29 cellular contexts compared by ENCODE assay signal in the genomic region with DNA sequence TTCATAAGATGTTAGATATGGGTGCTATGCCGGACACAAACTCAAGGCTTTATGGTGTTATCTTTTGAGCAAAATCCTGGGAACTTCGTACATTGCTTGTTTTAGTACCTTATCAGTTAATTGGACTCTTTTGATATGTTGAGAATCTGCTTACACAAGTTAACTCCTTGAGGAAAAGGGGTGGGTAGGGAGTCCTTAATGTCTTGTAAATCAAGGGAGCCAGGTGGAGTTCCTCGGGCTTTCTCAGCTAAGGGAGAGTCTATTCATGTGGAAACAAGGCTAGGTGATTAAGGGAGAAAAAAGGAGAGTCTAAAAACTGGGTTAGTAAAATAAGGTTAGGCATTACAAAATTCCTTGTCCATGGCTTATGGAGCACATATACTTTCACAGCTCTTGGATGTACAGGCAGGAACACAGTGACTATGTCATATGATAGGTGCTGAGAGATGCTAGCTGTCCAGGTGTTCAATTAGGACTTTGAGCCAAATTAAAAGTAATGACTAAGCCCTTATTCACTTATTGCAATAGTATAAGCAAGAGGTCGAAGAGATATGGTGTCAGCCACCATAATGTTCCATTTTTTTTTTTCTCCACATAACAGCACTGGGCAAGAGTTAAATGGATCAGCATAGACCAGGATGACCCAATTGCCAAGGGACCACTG. TPM values are rescaled to one million over a fixed set of nuclear protein-coding genes. Genes with fewer than 3 reads are reported as not detected.
A peak's percentile ranks its signal among the peaks of the same experiment; 100 is the strongest.
DNase-seq lines count a peak whose midpoint lies in the region; ATAC-seq, FAIRE-seq and TF ChIP-seq lines count a peak whose summit lies in the region.
"Had no signal": no experiment of that assay in that cellular context is flagged by ENCODE, and none has a peak within 500 bp of the region (broad histone marks: within the 10 kb centered on the region; RNA-seq: fewer than 3 reads in every experiment).

No MANE protein-coding gene starts in this region.

- no peak for TF ChIP-seq CTCF in bronchial epithelial cell (IDR thresholded peaks at IDR 0.05; ENCODE audit: insufficient read depth, low read length, severe bottlenecking)
- no peak for TF ChIP-seq CTCF in PC-3 (conservative IDR thresholded peaks at IDR 0.05; ENCODE audit: low read depth, low read length)

- DNase-seq in HT-29 (ENCODE audit: low spot score) (peak; percentile 19), bronchial epithelial cell (ENCODE audit: low read depth) (peak; percentile 80), iPS-NIHi11 (ENCODE audit: low spot score) (peak; percentile 14), PC-3 (no peak), RPMI8226 (no peak), ureter (ENCODE audit: low spot score) (no peak)
- DNase-seq: activated CD4-positive, alpha-beta T cell treated with anti-CD3 and anti-CD28 coated beads for 48 hours; activated gamma-delta T cell treated with Interleukin-2 at 50 U/mL for 16 hours; activated naive CD8-positive, alpha-beta T cell treated with anti-CD3 and anti-CD28 coated beads, Interleukin-2, amount 50 U/mL, for 24 hours; activated T-cell treated with anti-CD3 and anti-CD28 coated beads, Interleukin-2, amount 50 U/mL, for 4 hours; AML-193; CD8-positive, alpha-beta T cell; DMS153; dorsolateral prefrontal cortex; GOT3; NCI-H2029; NCI-H226; stimulated activated naive CD8-positive, alpha-beta T cell treated with anti-CD3 and anti-CD28 coated beads, Interleukin-15, amount 100 ng/mL, for 72 hours had no signal

- CTCF ChIA-PET in PC-3 (lab: Charles Lee): no interaction called here

- intact Hi-C loops in PC-3 (cut with micrococcal nuclease): no loop called here

- H3K4me3 ChIP-seq in BLaER1 (no peak overlapping the region), bronchial epithelial cell (ENCODE audit: low read depth, low read length) (no peak overlapping the region), PC-3 (ENCODE audit: low read length) (no peak overlapping the region)
- H3K4me3 ChIP-seq: dorsolateral prefrontal cortex had no signal

- peaks cover 28% of the 10 kb centered on the region for H3K9me3 ChIP-seq in BLaER1
- no peaks in the 10 kb centered on the region for H3K9me3 ChIP-seq in PC-3 (ENCODE audit: low read length)
- H3K9me3 ChIP-seq: neutrophil had no signal

- H3K4me2 ChIP-seq in BLaER1 (peak overlapping the region; percentile 74), PC-3 (ENCODE audit: low read length) (no peak overlapping the region)

- POLR2A ChIA-PET in PC-3 (lab: Charles Lee; ENCODE audit: unreplicated experiment): no interaction called here

- ATAC-seq in PC-3 (no peak), HG02642 (IDR thresholded peaks at IDR 0.05; ENCODE audit: poor library complexity, unreplicated experiment) (no peak)
- ATAC-seq: activated naive CD8-positive, alpha-beta T cell treated with anti-CD3 and anti-CD28 coated beads, Interleukin-2, amount 50 U/mL, for 24 hours; activated T-cell treated with anti-CD3 and anti-CD28 coated beads, Interleukin-2, amount 50 U/mL, for 4 hours; CD8-positive, alpha-beta T cell; Right ventricle myocardium inferior; stimulated activated naive CD8-positive, alpha-beta T cell treated with anti-CD3 and anti-CD28 coated beads, Interleukin-15, amount 100 ng/mL, for 72 hours had no signal

- no peak overlapping the region for H3K9ac ChIP-seq in BLaER1
- no peak overlapping the region for H3K9ac ChIP-seq in PC-3 (ENCODE audit: low read length)

- H3K9me2 ChIP-seq in PC-3 (replicated peaks; ENCODE audit: low read length): no peaks in the 10 kb centered on the region

- FAIRE-seq in bronchial epithelial cell (lab: Jason Lieb, UNC): no peak
- FAIRE-seq: A204.1, G401.6 had no signal

- H3K27ac ChIP-seq in BLaER1 (peak overlapping the region; percentile 58), PC-3 (ENCODE audit: low read length) (no peak overlapping the region)
- H3K27ac ChIP-seq: dorsolateral prefrontal cortex, neutrophil had no signal

- no peak overlapping the region for H2AFZ ChIP-seq in PC-3 (ENCODE audit: low read length)

- no peaks in the 10 kb centered on the region for H3K79me2 ChIP-seq in PC-3 (ENCODE audit: low read length)

- H4K20me1 ChIP-seq in BLaER1 (no peaks in the 10 kb centered on the region), PC-3 (ENCODE audit: low read length) (no peaks in the 10 kb centered on the region)

- BruUV-seq in PC-3 (replicated peaks; lab: Mats Ljungman, UMichigan): no TSS peak

- H3K4me1 ChIP-seq in BLaER1 (peaks cover 41% of the 10 kb centered on the region), PC-3 (ENCODE audit: insufficient read depth, low read length) (no peaks in the 10 kb centered on the region)

- H3K27me3 ChIP-seq in BLaER1: no peaks in the 10 kb centered on the region
- no peaks in the 10 kb centered on the region for H3K27me3 ChIP-seq in bronchial epithelial cell (ENCODE audit: control insufficient read depth, insufficient read depth, low read length)
- H3K27me3 ChIP-seq in PC-3 (ENCODE audit: low read length): 0 out of 2 replicates have a peak, but pooled peaks cover 13% of the 10 kb centered on the region
- H3K27me3 ChIP-seq: dorsolateral prefrontal cortex, neutrophil had no signal

- H3F3A ChIP-seq in PC-3 (ENCODE audit: low read length, unreplicated experiment): no peaks in the 10 kb centered on the region

- H3K36me3 ChIP-seq in BLaER1 (no peaks in the 10 kb centered on the region), bronchial epithelial cell (ENCODE audit: control insufficient read depth, insufficient read depth, low read length) (no peaks in the 10 kb centered on the region), PC-3 (ENCODE audit: low read depth, low read length) (no peaks in the 10 kb centered on the region)
- H3K36me3 ChIP-seq: neutrophil had no signal

RNA-seq across cellular contexts. Expression of a gene that starts 59.5 kb away (rescaled TPM):
- total RNA-seq in HT-29 (2014; rRNA removed; shearing (Covaris generic)): not detected in 2 replicates
- total RNA-seq in bronchial epithelial cell (not detected in 2 replicates), PC-3 (2014; rRNA removed) (not detected in 2 replicates), ureter (not detected)
- total RNA-seq: activated T-cell treated with anti-CD3 and anti-CD28 coated beads, Interleukin-2, amount 50 U/mL, for 4 hours; CD8-positive, alpha-beta T cell; cerebellum; dorsolateral prefrontal cortex; fibroblast of lung; glomerular endothelial cell; progenitor cell of endocrine pancreas; Right ventricle myocardium inferior; T-helper 2 cell treated with Interferon-gamma antibody and Interleukin-4, amounts not matched to agents 100 ng/mL and 5 ng/mL, for 36 hours had no signal

Comparison
In these comparisons a context has a peak if more than half of its experiments do, and no peak if none do; other contexts are left out.
1. DNase-seq: peak in HT-29 (single experiment), bronchial epithelial cell (single experiment) and iPS-NIHi11 (single experiment); none in PC-3 (single experiment), RPMI8226 (single experiment) and ureter (single experiment).